18 cellular contexts compared by ENCODE assay signal in the genomic region with DNA sequence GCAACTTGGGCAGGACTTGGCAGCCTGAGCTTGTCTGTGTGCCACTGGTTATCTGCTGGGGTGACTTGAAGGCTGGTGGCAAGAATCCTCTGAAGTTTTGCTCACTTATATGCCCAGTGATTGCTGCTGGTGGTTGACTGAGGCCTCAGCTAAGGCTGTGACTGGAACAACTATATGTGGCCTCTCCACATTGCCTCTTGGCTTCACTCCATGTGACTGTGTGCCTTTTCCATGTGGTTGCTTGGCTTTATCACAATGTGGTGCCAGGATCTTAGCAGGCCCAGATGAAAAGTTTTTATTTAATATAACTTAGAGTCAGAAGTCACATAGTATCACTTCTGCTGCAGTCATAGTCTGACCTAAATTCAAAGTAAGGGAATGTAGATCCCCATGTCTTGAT.
"Had no signal": no experiment of that assay in that cellular context is flagged by ENCODE, and none has a peak within 500 bp of the region (broad histone marks: within the 10 kb centered on the region; RNA-seq: fewer than 3 reads in every experiment).

No MANE protein-coding gene starts in this region.

- H3K9me3 ChIP-seq: adrenal gland, colonic mucosa, esophagus squamous epithelium, sigmoid colon, upper lobe of right lung had no signal

- H3K4me3 ChIP-seq: adrenal gland, breast epithelium, colonic mucosa, dorsolateral prefrontal cortex, esophagus squamous epithelium, lung, sigmoid colon, upper lobe of right lung had no signal

- H3K27ac ChIP-seq: adrenal gland, breast epithelium, colonic mucosa, dorsolateral prefrontal cortex, esophagus squamous epithelium, sigmoid colon, upper lobe of right lung had no signal

- H3K36me3 ChIP-seq: adrenal gland, breast epithelium, colonic mucosa, esophagus squamous epithelium, sigmoid colon, upper lobe of right lung had no signal

- H3K27me3 ChIP-seq: adrenal gland, breast epithelium, colonic mucosa, dorsolateral prefrontal cortex, esophagus squamous epithelium, sigmoid colon, upper lobe of right lung had no signal

- H3K4me1 ChIP-seq: adrenal gland, breast epithelium, colonic mucosa, esophagus squamous epithelium, sigmoid colon, upper lobe of right lung had no signal

- DNase-seq: activated gamma-delta T cell treated with Interleukin-2 at 50 U/mL for 16 hours; activated T-cell treated with anti-CD3 and anti-CD28 coated beads, Interleukin-2, amount 50 U/mL, for 1 hour; adrenal gland; colonic mucosa; dorsolateral prefrontal cortex; endodermal cell; esophagus squamous epithelium; kidney; naive thymus-derived CD4-positive, alpha-beta T cell; occipital lobe; posterior cingulate gyrus; sigmoid colon; stimulated activated CD4-positive, alpha-beta T cell treated with anti-CD3 and anti-CD28 coated beads, Interleukin-2, amount 100 ng/mL, for 48 hours; stimulated activated naive CD4-positive, alpha-beta T cell; T-helper 1 cell; upper lobe of right lung had no signal
